In genomic region chr6:132669690-132670291, GRCh38 we compare ENCODE assay signal across 9 cellular contexts. TPM values are rescaled to one million over a fixed set of nuclear protein-coding genes. Genes with fewer than 3 reads are reported as not detected.
DNase-seq lines count a peak whose midpoint lies in the region; ATAC-seq and TF ChIP-seq lines count a peak whose summit lies in the region.
"Had no signal": no experiment of that assay in that cellular context is flagged by ENCODE, and none has a peak within 500 bp of the region (broad histone marks: within the 10 kb centered on the region; RNA-seq: fewer than 3 reads in every experiment).

No MANE protein-coding gene starts in this region.

- in situ Hi-C loops in GM13977 (cut with MboI; ENCODE audit: low pct_unique_long_range_greater_than_20kb, low sequenced_read_pairs, unreplicated experiment), result loop anchor here (10.0 kb wide), 1 partner anchor 95 kb away; no protein-coding TSS in a partner anchor

- peak; percentile 31 for DNase-seq in AG08396 (ENCODE audit: low spot score)
- DNase-seq in GM13977 (ENCODE audit: low spot score), result peak; percentile 31
- DNase-seq in OCI-M1 (lab: John Stamatoyannopoulos, UW), result peak; percentile 86
- DNase-seq in dermis blood vessel endothelial cell, result peak; percentile 60
- DNase-seq in lung microvascular endothelial cell (ENCODE audit: low read depth in 2 of 2), result peak; percentile 33 to 59
- DNase-seq in HPDE6-E6E7 (ENCODE audit: extremely low spot score), result no peak
- DNase-seq in activated CD4-positive, alpha-beta T cell treated with anti-CD3 and anti-CD28 coated beads for 1 hour, result no peak

- ATAC-seq in HG03575 (IDR thresholded peaks at IDR 0.05; ENCODE audit: extremely low read depth, insufficient number of reproducible peaks, low FRiP score, unreplicated experiment), result peak; percentile 53

- TF ChIP-seq CTCF in GM13977 (IDR thresholded peaks at IDR 0.05; ENCODE audit: extremely low read depth, insufficient read depth, missing control alignments), result peak; percentile 46

RNA-seq across cellular contexts. Expression of gene TAAR1, which starts 10.8 kb away (rescaled TPM):
- total RNA-seq in dermis blood vessel endothelial cell, result not detected in 2 replicates
- total RNA-seq in lung microvascular endothelial cell, result not detected in 2 replicates
- total RNA-seq: temporal lobe had no signal

RNA-seq across cellular contexts. Expression of gene VNN1, which starts 44.1 kb away (rescaled TPM):
- total RNA-seq in dermis blood vessel endothelial cell, result not detected in 2 replicates
- under 0.01 TPM in 1 of 2 replicates, not detected in the other for total RNA-seq in lung microvascular endothelial cell
- total RNA-seq: temporal lobe had no signal

RNA-seq across cellular contexts. Expression of gene TAAR2, which starts 45.7 kb away (rescaled TPM):
- not detected in 2 replicates for total RNA-seq in dermis blood vessel endothelial cell
- not detected in 2 replicates for total RNA-seq in lung microvascular endothelial cell
- total RNA-seq: temporal lobe had no signal

Comparison
In these comparisons a context has a peak if more than half of its experiments do, and no peak if none do; other contexts are left out.
1. DNase-seq: peak in AG08396 (single experiment), GM13977 (single experiment), OCI-M1 (single experiment), dermis blood vessel endothelial cell (single experiment) and lung microvascular endothelial cell (2 of 2); none in HPDE6-E6E7 (single experiment) and activated CD4-positive, alpha-beta T cell treated with anti-CD3 and anti-CD28 coated beads for 1 hour (single experiment).